In genomic region chr19:18449552-18449951, GRCh38 we compare ENCODE assay signal across 24 cellular contexts. TPM values are rescaled to one million over a fixed set of nuclear protein-coding genes. Genes with fewer than 3 reads are reported as not detected.
"Had no signal": no experiment of that assay in that cellular context is flagged by ENCODE, and none has a peak within 500 bp of the region (broad histone marks: within the 10 kb centered on the region; RNA-seq: fewer than 3 reads in every experiment).

No MANE protein-coding gene starts in this region.

- H3K4me1 ChIP-seq: parathyroid adenoma had no signal

- H3K27me3 ChIP-seq: esophagus squamous epithelium, sigmoid colon, stomach, tibial nerve, upper lobe of left lung had no signal

- DNase-seq: cortex of kidney; effector memory CD8-positive, alpha-beta T cell; erythroblast; esophagus squamous epithelium; foreskin melanocyte; naive B cell; sigmoid colon; stimulated activated CD4-positive, alpha-beta T cell treated with anti-CD3 and anti-CD28 coated beads, Interleukin-2, amount 100 ng/mL, for 24 hours; stimulated activated CD4-positive, alpha-beta T cell treated with anti-CD3 and anti-CD28 coated beads, Interleukin-4, amount 100 ng/mL, for 24 hours; stimulated activated naive CD4-positive, alpha-beta T cell treated with Interleukin-2 at 50 U/mL for 16 hours; stomach had no signal

- H3K27ac ChIP-seq: esophagus squamous epithelium, parathyroid adenoma, sigmoid colon, stomach, tibial nerve, upper lobe of left lung had no signal

- H2AFZ ChIP-seq: parathyroid adenoma had no signal

- H3K9me3 ChIP-seq: esophagus squamous epithelium, sigmoid colon, stomach, tibial nerve, upper lobe of left lung had no signal

- H3K9ac ChIP-seq: parathyroid adenoma had no signal

- H3K4me3 ChIP-seq: esophagus squamous epithelium, lung, sigmoid colon, stomach, tibial nerve, upper lobe of left lung had no signal

- FAIRE-seq: endometrium, keratinocyte, urothelium cell line had no signal

- ATAC-seq: effector memory CD8-positive, alpha-beta T cell; left lobe of liver; natural killer cell treated with Interleukin-12 subunit alpha and Interleukin-12 subunit beta and Interleukin-15 and Interleukin-18, amount 100 ng/mL, for 72 hours; stimulated activated effector memory CD8-positive, alpha-beta T cell treated with anti-CD3 and anti-CD28 coated beads, Interleukin-12 subunit alpha, Interleukin-12 subunit beta, amount 100 ng/mL, for 72 hours had no signal

RNA-seq across cellular contexts. Expression of gene LRRC25, which starts 52.1 kb away (rescaled TPM):
- total RNA-seq: dermis microvascular lymphatic vessel endothelial cell; natural killer cell treated with Interleukin-12 subunit alpha and Interleukin-12 subunit beta and Interleukin-15 and Interleukin-18, amount 100 ng/mL, for 72 hours; neural crest cell; progenitor cell of endocrine pancreas had no signal
- polyA plus RNA-seq: keratinocyte had no signal
